11 cellular contexts compared by ENCODE assay signal in genomic region chr12:31517994-31518393, GRCh38.
DNase-seq lines count a peak whose midpoint lies in the region; ATAC-seq and TF ChIP-seq lines count a peak whose summit lies in the region.
"Had no signal": no experiment of that assay in that cellular context is flagged by ENCODE, and none has a peak within 500 bp of the region (broad histone marks: within the 10 kb centered on the region; RNA-seq: fewer than 3 reads in every experiment).

No MANE protein-coding gene starts in this region.

- peaks cover 79% of the 10 kb centered on the region for H3K79me2 ChIP-seq in GM23248 (ENCODE audit: insufficient read depth)
- H3K79me2 ChIP-seq in neural progenitor cell (ENCODE audit: low read depth): peaks cover 34% of the 10 kb centered on the region

- intact Hi-C loops in dorsolateral prefrontal cortex (cut with DNase I) (loop anchor here in 1 of 2 donors (10.0 kb wide), 1 partner anchor 67 kb away; no protein-coding TSS in a partner anchor), thyroid gland (cut with DNase I) (no loop called here)

- H4K20me1 ChIP-seq in GM23248 (ENCODE audit: insufficient read depth): no peaks in the 10 kb centered on the region
- H4K20me1 ChIP-seq in neural progenitor cell (ENCODE audit: low read depth): peaks cover 22% of the 10 kb centered on the region

- H3K4me1 Mint-ChIP-seq in neural progenitor cell (peaks cover 29% of the 10 kb centered on the region), T-cell (no peaks in the 10 kb centered on the region)

- in situ Hi-C loops in GM23248 (cut with MboI): no loop called here

- H3K4me3 Mint-ChIP-seq in neural progenitor cell: no peak overlapping the region
- no peak overlapping the region for H3K4me3 Mint-ChIP-seq in T-cell
- H3K4me3 Mint-ChIP-seq: stimulated activated naive B cell treated with anti-CD40 and anti-IgM and Interleukin-4, amounts not matched to agents 10 μg/mL and 1 μg/mL and 100 μg/mL, for 72 hours had no signal

- H3K27me3 Mint-ChIP-seq in neural progenitor cell (ENCODE audit: insufficient read depth, low read depth) (peaks cover 3% of the 10 kb centered on the region), T-cell (peaks cover 0 to 7% of the 10 kb centered on the region in 2 donors)
- H3K27me3 Mint-ChIP-seq: stimulated activated naive B cell treated with anti-CD40 and anti-IgM and Interleukin-4, amounts not matched to agents 10 μg/mL and 1 μg/mL and 100 μg/mL, for 72 hours had no signal

- H3K27ac ChIP-seq in GM23248 (peak overlapping the region; percentile 97), dorsolateral prefrontal cortex (peak overlapping the region in 32 of 59 donors; percentile 3 to 72 (median 50)), neural progenitor cell (peak overlapping the region; percentile 79), thyroid gland (no peak overlapping the region)

- CTCF ChIA-PET in T-cell (lab: Charles Lee): interaction anchor here in 1 of 2 donors (0.6 kb wide), 1 partner anchor 11 kb away, joined by 3 read pairs; no protein-coding TSS in a partner anchor

- peak overlapping the region; percentile 66 for H3K4me2 ChIP-seq in GM23248 (ENCODE audit: unreplicated experiment)
- H3K4me2 ChIP-seq in neural progenitor cell: peak overlapping the region; percentile 49

- DNase-seq in GM23248: peak; percentile 30
- peak; percentile 99 for DNase-seq in NCI-H69 (lab: John Stamatoyannopoulos, UW)
- no peak for DNase-seq in dorsolateral prefrontal cortex
- DNase-seq in neural progenitor cell (ENCODE audit: low spot score): no peak
- no peak for DNase-seq in T-cell
- DNase-seq in Kasumi-1 (lab: John Stamatoyannopoulos, UW): no peak
- no peak for DNase-seq in thyroid gland
- DNase-seq: activated T-cell treated with anti-CD3 and anti-CD28 coated beads, Interleukin-2, amount 50 U/mL, for 48 hours; cerebellar nuclear complex; stimulated activated naive B cell treated with anti-CD40 and anti-IgM and Interleukin-4, amounts not matched to agents 10 μg/mL and 1 μg/mL and 100 μg/mL, for 72 hours had no signal

- H3K36me3 ChIP-seq in GM23248 (ENCODE audit: low read depth): no peaks in the 10 kb centered on the region
- no peaks in the 10 kb centered on the region for H3K36me3 ChIP-seq in neural progenitor cell
- H3K36me3 ChIP-seq in thyroid gland: no peaks in the 10 kb centered on the region

- H2AFZ ChIP-seq in GM23248 (no peak overlapping the region), neural progenitor cell (replicated peaks) (no peak overlapping the region)

- POLR2A ChIA-PET in T-cell (lab: Charles Lee): no interaction called here

- TF ChIP-seq CTCF in dorsolateral prefrontal cortex (IDR thresholded peaks at IDR 0.05 in 54 of 56, conservative IDR thresholded peaks at IDR 0.05 in 2 of 56; ENCODE audit: low read depth in 1 of 56, partially characterized antibody in 56 of 56): no peak
- no peak for TF ChIP-seq CTCF in neural progenitor cell (IDR thresholded peaks at IDR 0.05)
- TF ChIP-seq CTCF in thyroid gland (IDR thresholded peaks at IDR 0.05): no peak

- no peak for TF ChIP-seq POLR2A in thyroid gland (IDR thresholded peaks at IDR 0.05)

- H3K27me3 ChIP-seq in GM23248 (replicated peaks; ENCODE audit: insufficient read depth) (no peaks in the 10 kb centered on the region), dorsolateral prefrontal cortex (no peaks in the 10 kb centered on the region), neural progenitor cell (no peaks in the 10 kb centered on the region), thyroid gland (no peaks in the 10 kb centered on the region)

- H3K36me3 Mint-ChIP-seq in neural progenitor cell (no peaks in the 10 kb centered on the region), T-cell (no peaks in the 10 kb centered on the region)
- H3K36me3 Mint-ChIP-seq: stimulated activated naive B cell treated with anti-CD40 and anti-IgM and Interleukin-4, amounts not matched to agents 10 μg/mL and 1 μg/mL and 100 μg/mL, for 72 hours had no signal

- H3K9me3 Mint-ChIP-seq in neural progenitor cell: no peaks in the 10 kb centered on the region
- H3K9me3 Mint-ChIP-seq in T-cell: no peaks in the 10 kb centered on the region
- H3K9me3 Mint-ChIP-seq: stimulated activated naive B cell treated with anti-CD40 and anti-IgM and Interleukin-4, amounts not matched to agents 10 μg/mL and 1 μg/mL and 100 μg/mL, for 72 hours had no signal

- peak overlapping the region; percentile 73 for H3K9ac ChIP-seq in GM23248
- H3K9ac ChIP-seq in neural progenitor cell: no peak overlapping the region

- H3K27ac Mint-ChIP-seq in neural progenitor cell (peak overlapping the region; percentile 47), T-cell (no peak overlapping the region)
- H3K27ac Mint-ChIP-seq: stimulated activated naive B cell treated with anti-CD40 and anti-IgM and Interleukin-4, amounts not matched to agents 10 μg/mL and 1 μg/mL and 100 μg/mL, for 72 hours had no signal

- H3F3A ChIP-seq in GM23248 (ENCODE audit: insufficient read depth): peaks cover 38% of the 10 kb centered on the region
- peaks cover 23% of the 10 kb centered on the region for H3F3A ChIP-seq in neural progenitor cell (ENCODE audit: low read depth)

- 13 to 18% methylated on average over 1 of the region's 1 CpG for WGBS in GM23248 (ENCODE audit: low coverage in 1 of 2, low lambda C conversion rate in 2 of 2, missing lambda C conversion rate in 2 of 2), 2 experiments
- 42 to 54% methylated on average over 1 of the region's 1 CpG for WGBS in thyroid gland, 2 donors

- peak overlapping the region; percentile 19 for H3K4me3 ChIP-seq in GM23248
- no peak overlapping the region for H3K4me3 ChIP-seq in dorsolateral prefrontal cortex
- H3K4me3 ChIP-seq in neural progenitor cell: no peak overlapping the region
- H3K4me3 ChIP-seq in thyroid gland (replicated peaks in 1 of 3): no peak overlapping the region

- H3K4me1 ChIP-seq in GM23248 (ENCODE audit: insufficient read depth) (peaks cover 39% of the 10 kb centered on the region), neural progenitor cell (peaks cover 41% of the 10 kb centered on the region), thyroid gland (peaks cover 0 to 11% of the 10 kb centered on the region in 2 donors)

- no peaks in the 10 kb centered on the region for H3K9me2 ChIP-seq in GM23248 (ENCODE audit: insufficient read depth)

- H3K9me3 ChIP-seq in GM23248 (ENCODE audit: low read depth) (no peaks in the 10 kb centered on the region), neural progenitor cell (ENCODE audit: low read depth) (no peaks in the 10 kb centered on the region), thyroid gland (no peaks in the 10 kb centered on the region)

- no peak for ATAC-seq in T-cell (replicated peaks in 1 of 4)
- no peak for ATAC-seq in activated CD4-positive, CD25-positive, alpha-beta regulatory T cell treated with anti-CD3 and anti-CD28 coated beads, Interleukin-2, amount 50 U/mL, for 24 hours
- ATAC-seq: stimulated activated naive B cell treated with anti-CD40 and anti-IgM and Interleukin-4, amounts not matched to agents 10 μg/mL and 1 μg/mL and 100 μg/mL, for 72 hours had no signal

Comparison
In these comparisons a context has a peak if more than half of its experiments do, and no peak if none do; other contexts are left out.
1. DNase-seq: peak in GM23248 (single experiment) and NCI-H69 (single experiment); none in dorsolateral prefrontal cortex (0 of 10), neural progenitor cell (single experiment), T-cell (0 of 34), Kasumi-1 (0 of 2) and thyroid gland (0 of 2).
2. H3K27ac ChIP-seq: peak in GM23248 (single experiment), dorsolateral prefrontal cortex (32 of 59) and neural progenitor cell (single experiment); none in thyroid gland (0 of 3).